8 cellular contexts compared by ENCODE assay signal in genomic region chr6:69795469-69796080, GRCh38. TPM values are rescaled to one million over a fixed set of nuclear protein-coding genes. Genes with fewer than 3 reads are reported as not detected.
A peak's percentile ranks its signal among the peaks of the same experiment; 100 is the strongest.
DNase-seq lines count a peak whose midpoint lies in the region; ATAC-seq, FAIRE-seq and TF ChIP-seq lines count a peak whose summit lies in the region.

No MANE protein-coding gene starts in this region.

- H3K9me3 ChIP-seq in left ventricle myocardium inferior (replicated peaks) (no peaks in the 10 kb centered on the region), RWPE2 (ENCODE audit: severe bottlenecking) (no peaks in the 10 kb centered on the region), esophagus squamous epithelium (no peaks in the 10 kb centered on the region)

- DNase-seq in left ventricle myocardium inferior (no peak), cardiac septum (ENCODE audit: low spot score) (no peak), RWPE2 (ENCODE audit: low spot score) (no peak), esophagus squamous epithelium (lab: John Stamatoyannopoulos, UW) (no peak), pons (ENCODE audit: low spot score) (peak; percentile 60), frontal cortex (ENCODE audit: low spot score in 2 of 2) (no peak), NCI-H146 treated with DMSO at 0.1 percent for 48 hours (lab: John Stamatoyannopoulos, UW; ENCODE audit: unreplicated experiment) (no peak)

- intact Hi-C loops in left ventricle myocardium inferior (cut with micrococcal nuclease), result no loop called here
- intact Hi-C loops in cardiac septum (cut with DNase I), result loop anchor here (5.0 kb wide), 1 partner anchor 72 kb away; the partner anchor contains the start of gene COL19A1
- intact Hi-C loops in esophagus squamous epithelium (cut with DNase I), result no loop called here

- peak; percentile 49 for ATAC-seq in HG02885 (IDR thresholded peaks at IDR 0.05; ENCODE audit: poor library complexity, unreplicated experiment)
- no peak for ATAC-seq in RWPE2 (ENCODE audit: low read depth)

- H3K36me3 ChIP-seq in left ventricle myocardium inferior (no peaks in the 10 kb centered on the region), RWPE2 (ENCODE audit: low read depth) (no peaks in the 10 kb centered on the region), esophagus squamous epithelium (no peaks in the 10 kb centered on the region)

- TF ChIP-seq POLR2A in esophagus squamous epithelium (IDR thresholded peaks at IDR 0.05), result no peak

- H3K4me1 ChIP-seq in left ventricle myocardium inferior (peaks cover 69% of the 10 kb centered on the region), RWPE2 (ENCODE audit: insufficient read depth, poor library complexity, severe bottlenecking) (peaks cover 2% of the 10 kb centered on the region), esophagus squamous epithelium (peaks cover 12 to 51% (median 14%) of the 10 kb centered on the region in 3 donors)

- H3K4me3 ChIP-seq in left ventricle myocardium inferior, result peak overlapping the region; percentile 90
- H3K4me3 ChIP-seq in RWPE2 (ENCODE audit: severe bottlenecking), result peak overlapping the region; percentile 49
- H3K4me3 ChIP-seq in esophagus squamous epithelium, result peak overlapping the region; percentile 84 to 98 (median 92)

- H3K27me3 ChIP-seq in left ventricle myocardium inferior (ENCODE audit: low read depth) (no peaks in the 10 kb centered on the region), RWPE2 (ENCODE audit: insufficient read depth, poor library complexity, severe bottlenecking) (no peaks in the 10 kb centered on the region), esophagus squamous epithelium (no peaks in the 10 kb centered on the region)

- peak overlapping the region; percentile 97 for H3K27ac ChIP-seq in left ventricle myocardium inferior (replicated peaks)
- H3K27ac ChIP-seq in RWPE2 (ENCODE audit: poor library complexity, severe bottlenecking), result peak overlapping the region; percentile 72
- peak overlapping the region; percentile 96 to 99 (median 97) for H3K27ac ChIP-seq in esophagus squamous epithelium

- peak; percentile 15 for TF ChIP-seq CTCF in left ventricle myocardium inferior (IDR thresholded peaks at IDR 0.05; ENCODE audit: borderline replicate concordance)
- no peak for TF ChIP-seq CTCF in RWPE2 (IDR thresholded peaks at IDR 0.05; ENCODE audit: poor library complexity, severe bottlenecking)
- peak in 1 of 6 experiments; percentile 15 for TF ChIP-seq CTCF in esophagus squamous epithelium (IDR thresholded peaks at IDR 0.05)

- WGBS in esophagus squamous epithelium, 2 donors, result 26 to 32% methylated on average over 5 of the region's 5 CpGs

- FAIRE-seq in frontal cortex (lab: Jason Lieb, UNC), result no peak

RNA-seq across cellular contexts. Expression of gene LMBRD1, which starts 1.2 kb away (rescaled TPM):
- 43.6 TPM for total RNA-seq in left ventricle myocardium inferior
- total RNA-seq in cardiac septum, result 37.0 TPM
- total RNA-seq in esophagus squamous epithelium, result 10 to 100 TPM; 23.0 to 50.6 (median 41.1) TPM
- total RNA-seq in frontal cortex, result 80.3 TPM
